Comparison of ENCODE assay signal across 8 cellular contexts in genomic region chr10:95693331-95693667, GRCh38. TPM values are rescaled to one million over a fixed set of nuclear protein-coding genes. Genes with fewer than 3 reads are reported as not detected.
DNase-seq lines count a peak whose midpoint lies in the region; ATAC-seq, FAIRE-seq and TF ChIP-seq lines count a peak whose summit lies in the region.

No MANE protein-coding gene starts in this region.

- H3K27me3 Mint-ChIP-seq in astrocyte (ENCODE audit: low read depth, unreplicated experiment), result no peaks in the 10 kb centered on the region

- peak; percentile 7 for ATAC-seq in HG03025 (IDR thresholded peaks at IDR 0.05; ENCODE audit: low FRiP score, unreplicated experiment)
- no peak for ATAC-seq in left lung

- no peaks in the 10 kb centered on the region for H3K36me3 Mint-ChIP-seq in astrocyte (ENCODE audit: low read depth, unreplicated experiment)

- peak overlapping the region; percentile 95 for H3K27ac Mint-ChIP-seq in astrocyte (ENCODE audit: unreplicated experiment)

- peak overlapping the region; percentile 93 for H2AFZ ChIP-seq in astrocyte (ENCODE audit: low read depth, low read length)

- H3K4me2 ChIP-seq in BLaER1 (peak overlapping the region; percentile 96), astrocyte (ENCODE audit: low read length) (peak overlapping the region; percentile 87)

- peaks cover 21% of the 10 kb centered on the region for H3K4me1 ChIP-seq in BLaER1
- H3K4me1 ChIP-seq in astrocyte (ENCODE audit: insufficient read depth, low read length), result peaks cover 8% of the 10 kb centered on the region
- peaks cover 11 to 47% of the 10 kb centered on the region in 2 donors for H3K4me1 ChIP-seq in left lung
- peaks cover 0 to 34% (median 23%) of the 10 kb centered on the region in 4 donors for H3K4me1 ChIP-seq in tibial artery

- peaks cover 7% of the 10 kb centered on the region for H3K9me3 Mint-ChIP-seq in astrocyte (ENCODE audit: unreplicated experiment)

- H3K79me2 ChIP-seq in astrocyte (ENCODE audit: insufficient read depth, low read length), result peaks cover 28% of the 10 kb centered on the region

- H3K27ac ChIP-seq in BLaER1 (peak overlapping the region; percentile 62), astrocyte (ENCODE audit: low read depth, low read length) (peak overlapping the region; percentile 78), left lung (peak overlapping the region; percentile 35 to 82), tibial artery (peak overlapping the region; percentile 79 to 82)

- peaks cover 20% of the 10 kb centered on the region; the same call in 1 of the 2 replicates for H4K20me1 ChIP-seq in BLaER1
- H4K20me1 ChIP-seq in astrocyte (ENCODE audit: insufficient read depth, low read length), result no peaks in the 10 kb centered on the region

- no peak for FAIRE-seq in astrocyte (lab: Jason Lieb, UNC)

- peak overlapping the region; percentile 97 for H3K4me3 Mint-ChIP-seq in astrocyte (ENCODE audit: unreplicated experiment)

- peak overlapping the region; percentile 87 for H3K9ac ChIP-seq in BLaER1
- peak overlapping the region; percentile 92 for H3K9ac ChIP-seq in astrocyte (ENCODE audit: low read length)

- H3K4me1 Mint-ChIP-seq in astrocyte (ENCODE audit: low read depth, unreplicated experiment), result peaks cover 8% of the 10 kb centered on the region

- H3K27me3 ChIP-seq in BLaER1 (no peaks in the 10 kb centered on the region), astrocyte (ENCODE audit: insufficient read depth, low read length) (no peaks in the 10 kb centered on the region), left lung (no peaks in the 10 kb centered on the region), tibial artery (no peaks in the 10 kb centered on the region)

- peak overlapping the region; percentile 88 for H3K4me3 ChIP-seq in BLaER1
- H3K4me3 ChIP-seq in astrocyte (ENCODE audit: insufficient read depth, low read depth, low read length), result peak overlapping the region; percentile 86
- peak overlapping the region; percentile 82 to 97 for H3K4me3 ChIP-seq in left lung
- H3K4me3 ChIP-seq in tibial artery, result peak overlapping the region; percentile 72 to 91

- TF ChIP-seq CTCF in astrocyte (IDR thresholded peaks at IDR 0.05; ENCODE audit: insufficient read depth, low read depth, low read length), result no peak
- TF ChIP-seq CTCF in left lung (IDR thresholded peaks at IDR 0.05), result no peak
- no peak for TF ChIP-seq CTCF in tibial artery (IDR thresholded peaks at IDR 0.05)

- peaks cover 2% of the 10 kb centered on the region for H3K9me3 ChIP-seq in BLaER1
- no peaks in the 10 kb centered on the region for H3K9me3 ChIP-seq in astrocyte (ENCODE audit: insufficient read depth, low read depth, low read length)
- no peaks in the 10 kb centered on the region for H3K9me3 ChIP-seq in left lung
- no peaks in the 10 kb centered on the region for H3K9me3 ChIP-seq in tibial artery

- peaks cover 38% of the 10 kb centered on the region for H3K36me3 ChIP-seq in BLaER1
- H3K36me3 ChIP-seq in astrocyte (ENCODE audit: insufficient read depth, low read length), result peaks cover 12% of the 10 kb centered on the region
- H3K36me3 ChIP-seq in left lung, result peaks cover 0 to 11% of the 10 kb centered on the region in 2 donors
- H3K36me3 ChIP-seq in tibial artery, result peaks cover 13 to 27% (median 25%) of the 10 kb centered on the region in 3 donors

- DNase-seq in astrocyte (ENCODE audit: low read depth) (peak; percentile 2), left lung (no peak), tibial artery (no peak), cortex of kidney (lab: John Stamatoyannopoulos, UW) (no peak), NCI-H1694 treated with DMSO at 0.1 percent for 48 hours (lab: John Stamatoyannopoulos, UW) (no peak), NCI-H128 (lab: John Stamatoyannopoulos, UW; ENCODE audit: unreplicated experiment) (no peak)

- intact Hi-C loops in left lung (cut with DNase I) (loop anchor here in 1 of 2 donors (10.0 kb wide), 1 partner anchor 152 kb away; no protein-coding TSS in a partner anchor), tibial artery (cut with DNase I; ENCODE audit: low total_unique reads) (loop anchor here (5.0 kb wide), 1 partner anchor 169 kb away; no protein-coding TSS in a partner anchor)

RNA-seq across cellular contexts. Expression of gene TCTN3, which starts 0.4 kb away (rescaled TPM):
- total RNA-seq in astrocyte (43.3 and 44.3 TPM in 2 replicates), left lung (10 to 100 TPM; 36.2 to 43.8 TPM)

RNA-seq across cellular contexts. Expression of gene ALDH18A1, which starts 36.8 kb away (rescaled TPM):
- total RNA-seq in astrocyte (121 and 130 TPM in 2 replicates), left lung (10 to 100 TPM; 48.2 to 72.0 TPM)
